1 cellular context compared by ENCODE assay signal in genomic region chr1:202968895-202969295, GRCh38.
A peak's percentile ranks its signal among the peaks of the same experiment; 100 is the strongest.
TF ChIP-seq lines count a peak whose summit lies in the region.

No MANE protein-coding gene starts in this region.

TF ChIP-seq in GM12878, 131 proteins besides CTCF, POLR2A, EP300 and RAD21:
- TF ChIP-seq NBN (IDR thresholded peaks at IDR 0.05) (0 out of 2 replicates have a peak, but pooled peaks have one; percentile 32), BMI1 (IDR thresholded peaks at IDR 0.05; ENCODE audit: borderline replicate concordance) (no peak), NFYA (IDR thresholded peaks at IDR 0.05; ENCODE audit: borderline replicate concordance, low read depth, low read length) (no peak), GABPA (IDR thresholded peaks at IDR 0.05; ENCODE audit: low read depth) (no peak), IKZF1 (conservative IDR thresholded peaks at IDR 0.05) (0 out of 2 replicates have a peak, but pooled peaks have one; percentile 19), SMC3 (IDR thresholded peaks at IDR 0.05; ENCODE audit: borderline replicate concordance, low read length) (peak; percentile 47; the same call in 1 of the 2 replicates), E2F8 (IDR thresholded peaks at IDR 0.05; ENCODE audit: low read depth, partially characterized antibody) (no peak), WRNIP1 (IDR thresholded peaks at IDR 0.05; ENCODE audit: borderline replicate concordance, low read depth, low read length) (no peak), PAX5 (IDR thresholded peaks at IDR 0.05; ENCODE audit: borderline replicate concordance, low read depth, low read length) (no peak), RUNX3 (IDR thresholded peaks at IDR 0.05; ENCODE audit: low read length) (peak; percentile 58), IKZF2 (IDR thresholded peaks at IDR 0.05) (0 out of 4 replicates have a peak, but pooled peaks of 1 of the 2 experiments have one; percentile 26), CREM (IDR thresholded peaks at IDR 0.05; ENCODE audit: low read depth) (no peak), SPI1 (IDR thresholded peaks at IDR 0.05; ENCODE audit: borderline replicate concordance, insufficient read depth, low read depth, low read length) (peak; percentile 46; the same call in 1 of the 2 replicates), NFXL1 (IDR thresholded peaks at IDR 0.05; ENCODE audit: borderline replicate concordance) (no peak), CEBPB (IDR thresholded peaks at IDR 0.05; ENCODE audit: borderline replicate concordance in 1 of 2, low read depth in 2 of 2, low read length in 2 of 2) (no peak), STAT1 (conservative IDR thresholded peaks at IDR 0.05) (no peak)
